ENCODE assay signal across 1 cellular context in the genomic region with DNA sequence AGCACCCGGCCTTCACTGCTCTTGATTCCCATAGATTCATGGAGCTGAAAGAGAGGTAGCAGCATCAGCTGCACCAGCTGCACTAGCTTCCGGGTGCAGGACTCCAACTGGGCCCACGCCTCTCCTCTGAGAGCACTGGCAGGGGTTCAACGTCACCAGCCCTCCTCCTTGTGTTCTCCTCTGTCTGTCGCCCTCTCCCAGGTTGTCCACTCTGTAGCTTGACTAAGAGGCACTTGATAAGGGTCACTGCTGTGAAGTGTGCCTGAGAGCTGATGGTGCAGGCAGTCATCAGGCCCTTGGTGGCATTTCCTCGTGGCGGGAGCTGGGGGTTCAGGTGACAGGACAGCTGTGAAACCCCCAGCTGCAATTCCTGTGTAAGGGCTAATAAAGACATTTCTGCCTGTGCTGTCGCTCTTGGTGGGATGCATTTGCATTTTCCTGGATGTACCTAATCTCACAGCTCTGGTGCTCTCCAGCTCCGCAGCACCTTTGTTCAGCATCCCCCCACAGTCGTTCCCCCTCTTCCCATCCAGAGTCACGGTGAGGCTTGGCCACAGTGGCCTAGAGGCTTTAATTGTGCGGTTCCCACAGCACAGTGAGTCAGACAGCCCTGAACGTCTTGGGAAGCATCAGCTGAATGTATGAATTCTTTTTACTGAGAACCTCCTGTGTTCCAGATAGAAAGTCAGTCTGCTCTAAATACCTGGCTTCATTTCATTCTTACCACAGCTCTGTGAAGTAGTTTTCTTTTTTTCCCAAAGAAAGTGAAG.
TF ChIP-seq lines count a peak whose summit lies in the region.

No MANE protein-coding gene starts in this region.

TF ChIP-seq in IMR-90, 13 proteins besides CTCF, POLR2A, EP300 and RAD21 (continued from another document):
- TF ChIP-seq, protein P1, sequence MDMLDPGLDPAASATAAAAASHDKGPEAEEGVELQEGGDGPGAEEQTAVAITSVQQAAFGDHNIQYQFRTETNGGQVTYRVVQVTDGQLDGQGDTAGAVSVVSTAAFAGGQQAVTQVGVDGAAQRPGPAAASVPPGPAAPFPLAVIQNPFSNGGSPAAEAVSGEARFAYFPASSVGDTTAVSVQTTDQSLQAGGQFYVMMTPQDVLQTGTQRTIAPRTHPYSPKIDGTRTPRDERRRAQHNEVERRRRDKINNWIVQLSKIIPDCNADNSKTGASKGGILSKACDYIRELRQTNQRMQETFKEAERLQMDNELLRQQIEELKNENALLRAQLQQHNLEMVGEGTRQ (IDR thresholded peaks at IDR 0.05; ENCODE audit: low read depth, low read length) = no peak
